In genomic region chr15:67186688-67187087, GRCh38 we compare ENCODE assay signal across 14 cellular contexts.
DNase-seq lines count a peak whose midpoint lies in the region; TF ChIP-seq lines count a peak whose summit lies in the region.
"Had no signal": no experiment of that assay in that cellular context is flagged by ENCODE, and none has a peak within 500 bp of the region (broad histone marks: within the 10 kb centered on the region; RNA-seq: fewer than 3 reads in every experiment).

No MANE protein-coding gene starts in this region.

- no peak overlapping the region for H2AFZ ChIP-seq in osteoblast (ENCODE audit: low read length)

- H3K27ac Mint-ChIP-seq in MCF 10A (ENCODE audit: low read depth, unreplicated experiment): no peak overlapping the region

- no TSS peak for BruUV-seq in MCF 10A (replicated peaks; lab: Mats Ljungman, UMichigan)

- H3K27me3 Mint-ChIP-seq in MCF 10A (ENCODE audit: insufficient read depth, unreplicated experiment): no peaks in the 10 kb centered on the region

- H3K36me3 ChIP-seq in breast epithelium (no peaks in the 10 kb centered on the region), osteoblast (ENCODE audit: insufficient read depth, low read length) (peaks cover 96% of the 10 kb centered on the region), uterus (no peaks in the 10 kb centered on the region)

- DNase-seq in breast epithelium (ENCODE audit: low spot score in 2 of 2) (no peak), MCF 10A (ENCODE audit: unreplicated experiment) (no peak), ecto neural progenitor cell (ENCODE audit: low spot score) (peak; percentile 16), osteoblast (ENCODE audit: insufficient read length, low spot score, missing footprints) (no peak), uterus (peak; percentile 27 to 30), posterior vena cava (ENCODE audit: low spot score) (no peak), NCI-H2227 treated with DMSO at 0.1 percent for 48 hours (lab: John Stamatoyannopoulos, UW) (no peak)
- DNase-seq in central memory CD4-positive, alpha-beta T cell: no peak
- DNase-seq: activated T-cell treated with anti-CD3 and anti-CD28 coated beads for 4 hours, AML-193, EL, KG1, mesendoderm had no signal

- POLR2A ChIA-PET in MCF 10A (lab: Yijun Ruan, JAX): interaction anchor here (0.5 to 1.6 kb wide), 2 partner anchors 11 to 161 kb away, joined by 3 read pairs; no protein-coding TSS in a partner anchor

- no peaks in the 10 kb centered on the region for H4K20me1 ChIP-seq in osteoblast (ENCODE audit: insufficient read depth, low read length)

- H3K27ac ChIP-seq in breast epithelium: peak overlapping the region; percentile 31 to 68
- peak overlapping the region; percentile 62 for H3K27ac ChIP-seq in osteoblast (ENCODE audit: low read depth, low read length)
- peak overlapping the region; percentile 91 to 92 for H3K27ac ChIP-seq in uterus

- no peak for TF ChIP-seq CTCF in breast epithelium (IDR thresholded peaks at IDR 0.05)
- no peak for TF ChIP-seq CTCF in MCF 10A (IDR thresholded peaks at IDR 0.05; ENCODE audit: unreplicated experiment)
- no peak for TF ChIP-seq CTCF in osteoblast (IDR thresholded peaks at IDR 0.05; ENCODE audit: extremely low read depth, low read depth, low read length)
- TF ChIP-seq CTCF in uterus (IDR thresholded peaks at IDR 0.05): no peak

- H3K4me1 ChIP-seq in breast epithelium: peaks cover 5 to 9% of the 10 kb centered on the region in 2 donors
- H3K4me1 ChIP-seq in osteoblast (ENCODE audit: insufficient read depth, low read length): peaks cover 46% of the 10 kb centered on the region
- peaks cover 14 to 33% of the 10 kb centered on the region in 2 donors for H3K4me1 ChIP-seq in uterus

- no peaks in the 10 kb centered on the region for H3K9me3 ChIP-seq in breast epithelium
- H3K9me3 ChIP-seq in osteoblast (ENCODE audit: low read depth, low read length): no peaks in the 10 kb centered on the region
- no peaks in the 10 kb centered on the region for H3K9me3 ChIP-seq in uterus
- H3K9me3 ChIP-seq: Peyer's patch had no signal

- H3K79me2 ChIP-seq in osteoblast (ENCODE audit: insufficient read depth, low read length): peaks cover 29% of the 10 kb centered on the region

- H3K4me3 ChIP-seq in breast epithelium: no peak overlapping the region
- no peak overlapping the region for H3K4me3 ChIP-seq in osteoblast (ENCODE audit: insufficient read depth, low read length)
- H3K4me3 ChIP-seq in uterus: no peak overlapping the region
- H3K4me3 ChIP-seq: Peyer's patch had no signal

- no peaks in the 10 kb centered on the region for H3K27me3 ChIP-seq in breast epithelium
- H3K27me3 ChIP-seq in osteoblast (ENCODE audit: insufficient read depth, low read length): no peaks in the 10 kb centered on the region
- H3K27me3 ChIP-seq in uterus: no peaks in the 10 kb centered on the region
- H3K27me3 ChIP-seq: Peyer's patch had no signal

- CTCF ChIA-PET in MCF 10A (lab: Yijun Ruan, JAX): interaction anchor here (0.7 to 1.7 kb wide), 2 partner anchors 53 to 315 kb away, joined by 3 to 4 read pairs; no protein-coding TSS in a partner anchor

- H3K36me3 Mint-ChIP-seq in MCF 10A (ENCODE audit: insufficient read depth, unreplicated experiment): peaks cover 56% of the 10 kb centered on the region

- no peaks in the 10 kb centered on the region for H3K9me3 Mint-ChIP-seq in MCF 10A (ENCODE audit: unreplicated experiment)

- no peak overlapping the region for H3K4me3 Mint-ChIP-seq in MCF 10A (ENCODE audit: unreplicated experiment)

- TF ChIP-seq POLR2A in breast epithelium (IDR thresholded peaks at IDR 0.05) (no peak), uterus (IDR thresholded peaks at IDR 0.05) (no peak)

- intact Hi-C loops in breast epithelium (cut with DNase I; ENCODE audit: low total_unique reads) (no loop called here), MCF 10A (cut with micrococcal nuclease) (no loop called here), uterus (cut with DNase I; ENCODE audit: low total_unique reads) (loop anchor here (5.0 kb wide), 1 partner anchor 39 kb away; no protein-coding TSS in a partner anchor), posterior vena cava (cut with DNase I) (loop anchor here in 1 of 2 donors (5.0 kb wide), 1 partner anchor 119 kb away; the partner anchor contains the start of gene SMAD3)

- H3K4me1 Mint-ChIP-seq in MCF 10A (ENCODE audit: insufficient read depth, unreplicated experiment): no peaks in the 10 kb centered on the region

- H3K4me2 ChIP-seq in osteoblast (ENCODE audit: insufficient read depth, low read length): no peak overlapping the region

Comparison
In these comparisons a context has a peak if more than half of its experiments do, and no peak if none do; other contexts are left out.
1. DNase-seq: peak in ecto neural progenitor cell (single experiment) and uterus (2 of 2); none in breast epithelium (0 of 2), MCF 10A (single experiment), osteoblast (single experiment), posterior vena cava (single experiment), NCI-H2227 treated with DMSO at 0.1 percent for 48 hours (single experiment) and central memory CD4-positive, alpha-beta T cell (single experiment).
2. Peak in every context shown above with its lines, with median percentiles within 50 percentile points of each other: H3K27ac ChIP-seq.